Comparison of ENCODE assay signal across 22 cellular contexts in the genomic region with DNA sequence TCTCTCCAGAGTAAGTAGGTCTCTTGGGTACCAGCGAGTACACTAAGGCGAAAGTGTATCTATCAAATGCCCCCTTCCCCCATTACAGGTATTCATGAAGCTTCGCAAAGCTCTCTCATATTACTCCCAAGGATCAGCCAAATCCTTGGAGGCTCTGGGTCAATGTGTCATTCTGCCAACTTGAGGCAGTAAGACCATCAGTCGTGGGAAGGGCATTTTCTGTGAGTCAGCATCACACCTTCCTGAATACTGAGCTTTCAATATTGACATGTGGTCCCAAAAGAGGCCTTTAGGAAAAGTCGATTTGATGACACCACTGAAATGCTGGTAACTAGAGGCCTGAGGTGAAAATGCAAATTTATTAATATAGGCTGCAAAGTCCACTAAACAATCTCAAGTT.
"Had no signal": no experiment of that assay in that cellular context is flagged by ENCODE, and none has a peak within 500 bp of the region (broad histone marks: within the 10 kb centered on the region; RNA-seq: fewer than 3 reads in every experiment).

No MANE protein-coding gene starts in this region.

- H3K27me3 ChIP-seq: adrenal gland, neural progenitor cell, transverse colon, vagina had no signal

- H3K4me1 ChIP-seq: adrenal gland, lower lobe of right lung, transverse colon had no signal

- H3K27ac ChIP-seq: adrenal gland, cardiac muscle cell, lower lobe of right lung, neural progenitor cell, transverse colon, vagina had no signal

- H3K4me3 ChIP-seq: adrenal gland, cardiac muscle cell, lower lobe of right lung, neural progenitor cell, transverse colon, vagina had no signal

- H3K36me3 ChIP-seq: adrenal gland, cardiac muscle cell, lower lobe of right lung, neural progenitor cell, transverse colon, vagina had no signal

- DNase-seq: activated B cell treated with CpG ODN at 0.5 μM for 24 hours; activated CD4-positive, alpha-beta T cell treated with anti-CD3 and anti-CD28 coated beads for 36 hours; activated CD4-positive, alpha-beta T cell treated with anti-CD3 and anti-CD28 coated beads, Interleukin-2, amount 50 U/mL, for 48 hours; activated CD8-positive, alpha-beta memory T cell treated with anti-CD3 and anti-CD28 coated beads, Interleukin-2, amount 50 U/mL, for 48 hours; activated naive CD4-positive, alpha-beta T cell; activated T-cell treated with anti-CD3 and anti-CD28 coated beads, Interleukin-2, amount 50 U/mL, for 4 hours; adrenal gland; cortex of kidney; endodermal cell; foreskin melanocyte; kidney; lower lobe of right lung; naive thymus-derived CD4-positive, alpha-beta T cell; posterior cingulate gyrus; stimulated activated CD4-positive, alpha-beta T cell treated with anti-CD3 and anti-CD28 coated beads, Interleukin-2, amount 100 ng/mL, for 48 hours; stimulated activated CD8-positive, alpha-beta memory T cell treated with anti-CD3 and anti-CD28 coated beads, Interleukin-4, amount 100 ng/mL, for 48 hours; stimulated activated naive B cell treated with anti-CD40 and anti-IgM and Interleukin-4, amounts not matched to agents 10 μg/mL and 1 μg/mL and 100 μg/mL, for 72 hours; transverse colon had no signal

- H3K9me3 ChIP-seq: adrenal gland, lower lobe of right lung, transverse colon, vagina had no signal

- H2AFZ ChIP-seq: neural progenitor cell had no signal

- ATAC-seq: activated CD4-positive, alpha-beta T cell treated with anti-CD3 and anti-CD28 coated beads for 36 hours; activated T-cell treated with anti-CD3 and anti-CD28 coated beads, Interleukin-2, amount 50 U/mL, for 4 hours; left lobe of liver; lower lobe of right lung; naive thymus-derived CD4-positive, alpha-beta T cell; stimulated activated naive B cell treated with anti-CD40 and anti-IgM and Interleukin-4, amounts not matched to agents 10 μg/mL and 1 μg/mL and 100 μg/mL, for 72 hours had no signal

- H3K9ac ChIP-seq: neural progenitor cell had no signal

- H3K4me2 ChIP-seq: neural progenitor cell had no signal
